ENCODE assay signal across 24 cellular contexts in genomic region chr14:31884776-31885379, GRCh38.
DNase-seq lines count a peak whose midpoint lies in the region; ATAC-seq and TF ChIP-seq lines count a peak whose summit lies in the region.
"Had no signal": no experiment of that assay in that cellular context is flagged by ENCODE, and none has a peak within 500 bp of the region (broad histone marks: within the 10 kb centered on the region; RNA-seq: fewer than 3 reads in every experiment).

No MANE protein-coding gene starts in this region.

- H3K4me1 ChIP-seq in PC-3 (ENCODE audit: insufficient read depth, low read length) (peaks cover 33% of the 10 kb centered on the region), OCI-LY7 (ENCODE audit: insufficient read depth, low read length, poor library complexity, severe bottlenecking) (no peaks in the 10 kb centered on the region)
- H3K4me1 ChIP-seq in CD4-positive, alpha-beta memory T cell (ENCODE audit: insufficient read depth, low read length), result no peaks in the 10 kb centered on the region
- H3K4me1 ChIP-seq: colonic mucosa, gastrocnemius medialis had no signal

- peak; percentile 76 for ATAC-seq in PC-3
- ATAC-seq: activated CD8-positive, alpha-beta T cell treated with anti-CD3 and anti-CD28 coated beads for 36 hours; gastrocnemius medialis had no signal

- H3K4me3 ChIP-seq in PC-3 (ENCODE audit: low read length), result no peak overlapping the region
- no peak overlapping the region for H3K4me3 ChIP-seq in choroid plexus epithelial cell (ENCODE audit: low read depth, low read length)
- H3K4me3 ChIP-seq in CD4-positive, alpha-beta memory T cell (ENCODE audit: low read length in 2 of 2), result no peak overlapping the region
- no peak overlapping the region for H3K4me3 ChIP-seq in OCI-LY7 (ENCODE audit: low read depth, low read length, poor library complexity, severe bottlenecking)
- H3K4me3 ChIP-seq: colonic mucosa, gastrocnemius medialis, left ventricle myocardium inferior had no signal

- intact Hi-C loops in PC-3 (cut with micrococcal nuclease) (no loop called here), OCI-LY7 (cut with micrococcal nuclease; ENCODE audit: unreplicated experiment) (no loop called here)
- intact Hi-C loops in CD4-positive, alpha-beta memory T cell (cut with micrococcal nuclease), result no loop called here

- H3K36me3 Mint-ChIP-seq in CD4-positive, alpha-beta memory T cell, result no peaks in the 10 kb centered on the region

- TF ChIP-seq CTCF in PC-3 (conservative IDR thresholded peaks at IDR 0.05; ENCODE audit: low read depth, low read length), result no peak
- no peak for TF ChIP-seq CTCF in choroid plexus epithelial cell (conservative IDR thresholded peaks at IDR 0.05; ENCODE audit: low read depth, low read length)
- no peak for TF ChIP-seq CTCF in OCI-LY7 (conservative IDR thresholded peaks at IDR 0.05; ENCODE audit: low read length)

- H3K27me3 ChIP-seq in PC-3 (ENCODE audit: low read length), result no peaks in the 10 kb centered on the region
- no peaks in the 10 kb centered on the region for H3K27me3 ChIP-seq in CD4-positive, alpha-beta memory T cell (ENCODE audit: insufficient read depth, low read length)
- H3K27me3 ChIP-seq: colonic mucosa, gastrocnemius medialis had no signal

- peaks cover 0 to 1% of the 10 kb centered on the region in 2 donors for H3K27me3 Mint-ChIP-seq in CD4-positive, alpha-beta memory T cell
- H3K27me3 Mint-ChIP-seq: activated CD8-positive, alpha-beta T cell treated with anti-CD3 and anti-CD28 coated beads for 36 hours; activated T-cell treated with anti-CD3 and anti-CD28 coated beads, Interleukin-2, amount 50 U/mL, for 24 hours had no signal

- H3K36me3 ChIP-seq in PC-3 (ENCODE audit: low read depth, low read length), result no peaks in the 10 kb centered on the region
- H3K36me3 ChIP-seq in CD4-positive, alpha-beta memory T cell (ENCODE audit: insufficient read depth, low read length), result no peaks in the 10 kb centered on the region
- H3K36me3 ChIP-seq in OCI-LY7 (ENCODE audit: insufficient read depth, low read length), result no peaks in the 10 kb centered on the region
- H3K36me3 ChIP-seq: colonic mucosa, gastrocnemius medialis, left ventricle myocardium inferior had no signal

- H3K9me3 Mint-ChIP-seq in CD4-positive, alpha-beta memory T cell, result peaks cover 0 to 1% (median 0%) of the 10 kb centered on the region in 8 donors
- H3K9me3 Mint-ChIP-seq: activated CD8-positive, alpha-beta T cell treated with anti-CD3 and anti-CD28 coated beads for 36 hours; activated naive CD4-positive, alpha-beta T cell treated with anti-CD3 and anti-CD28 coated beads for 36 hours; activated T-cell treated with anti-CD3 and anti-CD28 coated beads, Interleukin-2, amount 50 U/mL, for 24 hours; H9 had no signal

- no peak overlapping the region for H3K27ac Mint-ChIP-seq in CD4-positive, alpha-beta memory T cell
- H3K27ac Mint-ChIP-seq: activated CD8-positive, alpha-beta T cell treated with anti-CD3 and anti-CD28 coated beads for 36 hours; activated naive CD4-positive, alpha-beta T cell treated with anti-CD3 and anti-CD28 coated beads for 36 hours; activated T-cell treated with anti-CD3 and anti-CD28 coated beads, Interleukin-2, amount 50 U/mL, for 24 hours; H9 had no signal

- H2AFZ ChIP-seq in PC-3 (ENCODE audit: low read length) (no peak overlapping the region), OCI-LY7 (ENCODE audit: low read length) (no peak overlapping the region)

- CTCF ChIA-PET in PC-3 (lab: Charles Lee), result no interaction called here
- CTCF ChIA-PET in CD4-positive, alpha-beta memory T cell (lab: Charles Lee; ENCODE audit: partially characterized antibody), result no interaction called here
- CTCF ChIA-PET in OCI-LY7 (lab: Charles Lee; ENCODE audit: unreplicated experiment), result no interaction called here

- H3K9ac ChIP-seq in PC-3 (ENCODE audit: low read length), result no peak overlapping the region

- H3K79me2 ChIP-seq in PC-3 (ENCODE audit: low read length) (no peaks in the 10 kb centered on the region), OCI-LY7 (ENCODE audit: insufficient read depth, low read depth, low read length) (no peaks in the 10 kb centered on the region)

- H3K4me1 Mint-ChIP-seq in CD4-positive, alpha-beta memory T cell, result no peaks in the 10 kb centered on the region

- DNase-seq in EH (ENCODE audit: low read depth) (peak; percentile 43), PC-3 (peak; percentile 79), choroid plexus epithelial cell (ENCODE audit: low read depth) (peak; percentile 57), kidney tubule cell (ENCODE audit: low spot score) (peak; percentile 84), OCI-LY7 (ENCODE audit: low spot score) (no peak), NCI-H510A (lab: John Stamatoyannopoulos, UW) (no peak), SKM-1 (lab: John Stamatoyannopoulos, UW; ENCODE audit: unreplicated experiment) (no peak)
- DNase-seq in CD4-positive, alpha-beta memory T cell, result no peak
- DNase-seq: activated CD8-positive, alpha-beta T cell treated with anti-CD3 and anti-CD28 coated beads for 36 hours; activated naive CD4-positive, alpha-beta T cell treated with anti-CD3 and anti-CD28 coated beads for 36 hours; activated T-cell treated with anti-CD3 and anti-CD28 coated beads, Interleukin-2, amount 50 U/mL, for 24 hours; C1 segment of cervical spinal cord; colonic mucosa; gastrocnemius medialis; GF-D8; H9; left ventricle myocardium inferior; MV-4-11; NCI-H2029 treated with DMSO at 0.1 percent for 48 hours; NCI-H446 treated with DMSO at 0.1 percent for 48 hours; NK-92 treated with Interleukin-12 subunit alpha and Interleukin-12 subunit beta, amount 100 ng/mL, for 24 hours; Right ventricle myocardium superior; stimulated activated CD4-positive, alpha-beta T cell treated with anti-CD3 and anti-CD28 coated beads, Interleukin-12 subunit alpha, Interleukin-12 subunit beta, amount 100 ng/mL, for 4 hours; T-helper 1 cell had no signal

- H3K9me2 ChIP-seq in PC-3 (replicated peaks; ENCODE audit: low read length) (no peaks in the 10 kb centered on the region), OCI-LY7 (ENCODE audit: insufficient read depth, low read length) (no peaks in the 10 kb centered on the region)

- no peaks in the 10 kb centered on the region for H4K20me1 ChIP-seq in PC-3 (ENCODE audit: low read length)
- no peaks in the 10 kb centered on the region for H4K20me1 ChIP-seq in OCI-LY7 (ENCODE audit: insufficient read depth, low read length)

- H3K4me3 Mint-ChIP-seq in CD4-positive, alpha-beta memory T cell, result no peak overlapping the region
- H3K4me3 Mint-ChIP-seq: activated CD8-positive, alpha-beta T cell treated with anti-CD3 and anti-CD28 coated beads for 36 hours; activated naive CD4-positive, alpha-beta T cell treated with anti-CD3 and anti-CD28 coated beads for 36 hours; activated T-cell treated with anti-CD3 and anti-CD28 coated beads, Interleukin-2, amount 50 U/mL, for 24 hours; H9 had no signal

- BruUV-seq in PC-3 (replicated peaks; lab: Mats Ljungman, UMichigan), result no TSS peak
- BruUV-seq in OCI-LY7 (replicated peaks; lab: Mats Ljungman, UMichigan), result no TSS peak

- peak overlapping the region; percentile 7; the same call in 1 of the 2 replicates for H3K4me2 ChIP-seq in PC-3 (ENCODE audit: low read length)
- H3K4me2 ChIP-seq in OCI-LY7 (ENCODE audit: low read length), result no peak overlapping the region

- no peaks in the 10 kb centered on the region for H3F3A ChIP-seq in PC-3 (ENCODE audit: low read length, unreplicated experiment)

- H3K9me3 ChIP-seq in PC-3 (ENCODE audit: low read length) (no peaks in the 10 kb centered on the region), OCI-LY7 (ENCODE audit: low read length) (no peaks in the 10 kb centered on the region)
- no peaks in the 10 kb centered on the region for H3K9me3 ChIP-seq in CD4-positive, alpha-beta memory T cell (ENCODE audit: control insufficient read depth in 1 of 2, low read length in 2 of 2)
- H3K9me3 ChIP-seq: colonic mucosa, gastrocnemius medialis, left ventricle myocardium inferior had no signal

- POLR2A ChIA-PET in PC-3 (lab: Charles Lee; ENCODE audit: unreplicated experiment), result interaction anchor here (0.6 to 0.7 kb wide), 2 partner anchors 31 to 656 kb away, joined by 3 to 5 read pairs; no protein-coding TSS in a partner anchor
- POLR2A ChIA-PET in CD4-positive, alpha-beta memory T cell (lab: Charles Lee; ENCODE audit: partially characterized antibody), result no interaction called here
- POLR2A ChIA-PET in OCI-LY7 (lab: Charles Lee), result no interaction called here

- H3K27ac ChIP-seq in PC-3 (ENCODE audit: low read length) (no peak overlapping the region), OCI-LY7 (ENCODE audit: low read depth, low read length, poor library complexity, severe bottlenecking) (no peak overlapping the region)
- H3K27ac ChIP-seq in CD4-positive, alpha-beta memory T cell (ENCODE audit: low read depth, low read length), result no peak overlapping the region
- H3K27ac ChIP-seq: colonic mucosa, gastrocnemius medialis, left ventricle myocardium inferior had no signal

Comparison
In these comparisons a context has a peak if more than half of its experiments do, and no peak if none do; other contexts are left out.
1. DNase-seq: peak in EH (single experiment), PC-3 (single experiment), choroid plexus epithelial cell (single experiment) and kidney tubule cell (single experiment); none in CD4-positive, alpha-beta memory T cell (0 of 5), OCI-LY7 (single experiment), NCI-H510A (single experiment) and SKM-1 (single experiment).